In genomic region chr3:189325454-189325853, GRCh38 we compare ENCODE assay signal across 10 cellular contexts.
DNase-seq lines count a peak whose midpoint lies in the region; ATAC-seq lines count a peak whose summit lies in the region.
"Had no signal": no experiment of that assay in that cellular context is flagged by ENCODE, and none has a peak within 500 bp of the region (broad histone marks: within the 10 kb centered on the region; RNA-seq: fewer than 3 reads in every experiment).

No MANE protein-coding gene starts in this region.

- no peaks in the 10 kb centered on the region for H3K36me3 ChIP-seq in CD4-positive, CD25-positive, alpha-beta regulatory T cell (ENCODE audit: control insufficient read depth, insufficient read depth, low read length)
- no peaks in the 10 kb centered on the region for H3K36me3 ChIP-seq in mucosa of rectum (ENCODE audit: control insufficient read depth in 2 of 2, insufficient read depth in 2 of 2, low read length in 2 of 2)

- DNase-seq in CD4-positive, CD25-positive, alpha-beta regulatory T cell = no peak
- DNase-seq in HT-29 (ENCODE audit: low spot score) (peak; percentile 33), NCI-H1694 (lab: John Stamatoyannopoulos, UW) (no peak), T1000 (lab: John Stamatoyannopoulos, UW) (no peak), NCI-H1694 treated with DMSO at 0.1 percent for 48 hours (lab: John Stamatoyannopoulos, UW) (no peak)

- no peaks in the 10 kb centered on the region for H3K36me3 Mint-ChIP-seq in CD4-positive, CD25-positive, alpha-beta regulatory T cell
- peaks cover 12% of the 10 kb centered on the region for H3K36me3 Mint-ChIP-seq in activated naive CD8-positive, alpha-beta T cell

- peak overlapping the region; percentile 54 for H3K4me3 ChIP-seq in CD4-positive, CD25-positive, alpha-beta regulatory T cell (ENCODE audit: low read depth, low read length)
- no peak overlapping the region for H3K4me3 ChIP-seq in mucosa of rectum (ENCODE audit: low read length in 2 of 2)

- ATAC-seq in CD4-positive, CD25-positive, alpha-beta regulatory T cell (ENCODE audit: low read depth in 2 of 2) = no peak
- ATAC-seq in HG02973 (IDR thresholded peaks at IDR 0.05; ENCODE audit: unreplicated experiment) = no peak
- ATAC-seq: SK-N-SH treated with all-trans-retinoic acid at 6 μM for 48 hours had no signal

- H3K9me3 ChIP-seq in CD4-positive, CD25-positive, alpha-beta regulatory T cell (ENCODE audit: control insufficient read depth in 2 of 2, low read length in 2 of 2) = no peaks in the 10 kb centered on the region
- H3K9me3 ChIP-seq in mucosa of rectum (ENCODE audit: control insufficient read depth in 2 of 2, low read length in 2 of 2) = no peaks in the 10 kb centered on the region

- no peaks in the 10 kb centered on the region for H3K27me3 Mint-ChIP-seq in CD4-positive, CD25-positive, alpha-beta regulatory T cell
- H3K27me3 Mint-ChIP-seq in activated naive CD8-positive, alpha-beta T cell = no peaks in the 10 kb centered on the region
- H3K27me3 Mint-ChIP-seq: progenitor cell of endocrine pancreas had no signal

- H3K27ac ChIP-seq in CD4-positive, CD25-positive, alpha-beta regulatory T cell (ENCODE audit: insufficient read depth, low read length, poor library complexity, severe bottlenecking) = peak overlapping the region; percentile 69
- H3K27ac ChIP-seq in mucosa of rectum (ENCODE audit: low read depth in 2 of 2, low read length in 2 of 2) = peak overlapping the region; percentile 85 to 94

- H3K4me1 Mint-ChIP-seq in CD4-positive, CD25-positive, alpha-beta regulatory T cell = peaks cover 34 to 69% (median 37%) of the 10 kb centered on the region in 4 donors
- H3K4me1 Mint-ChIP-seq in activated naive CD8-positive, alpha-beta T cell (ENCODE audit: low read depth) = peaks cover 80% of the 10 kb centered on the region

- H3K4me1 ChIP-seq in CD4-positive, CD25-positive, alpha-beta regulatory T cell (ENCODE audit: control insufficient read depth, insufficient read depth, low read length, poor library complexity, severe bottlenecking) = peaks cover 45% of the 10 kb centered on the region
- peaks cover 3 to 21% of the 10 kb centered on the region in 2 donors for H3K4me1 ChIP-seq in mucosa of rectum (ENCODE audit: control insufficient read depth in 2 of 2, insufficient read depth in 2 of 2, low read length in 2 of 2)

- no peak overlapping the region for H3K9ac ChIP-seq in mucosa of rectum (ENCODE audit: low read depth in 1 of 2, low read length in 2 of 2)

- peak overlapping the region; percentile 53 to 86 (median 81) for H3K4me3 Mint-ChIP-seq in CD4-positive, CD25-positive, alpha-beta regulatory T cell
- peak overlapping the region; percentile 87 for H3K4me3 Mint-ChIP-seq in activated naive CD8-positive, alpha-beta T cell

- peak overlapping the region; percentile 94 to 95 (median 95) for H3K27ac Mint-ChIP-seq in CD4-positive, CD25-positive, alpha-beta regulatory T cell
- peak overlapping the region; percentile 98 for H3K27ac Mint-ChIP-seq in activated naive CD8-positive, alpha-beta T cell
- H3K27ac Mint-ChIP-seq: progenitor cell of endocrine pancreas had no signal

- H3K27me3 ChIP-seq in CD4-positive, CD25-positive, alpha-beta regulatory T cell (ENCODE audit: control insufficient read depth, insufficient read depth, low read length) = no peaks in the 10 kb centered on the region
- H3K27me3 ChIP-seq in mucosa of rectum (ENCODE audit: control insufficient read depth in 2 of 2, insufficient read depth in 2 of 2, low read length in 2 of 2) = no peaks in the 10 kb centered on the region

- peaks cover 0 to 5% (median 3%) of the 10 kb centered on the region in 7 donors for H3K9me3 Mint-ChIP-seq in CD4-positive, CD25-positive, alpha-beta regulatory T cell
- peaks cover 6% of the 10 kb centered on the region for H3K9me3 Mint-ChIP-seq in activated naive CD8-positive, alpha-beta T cell (ENCODE audit: low read depth)
